ENCODE assay signal across 23 cellular contexts in the genomic region with DNA sequence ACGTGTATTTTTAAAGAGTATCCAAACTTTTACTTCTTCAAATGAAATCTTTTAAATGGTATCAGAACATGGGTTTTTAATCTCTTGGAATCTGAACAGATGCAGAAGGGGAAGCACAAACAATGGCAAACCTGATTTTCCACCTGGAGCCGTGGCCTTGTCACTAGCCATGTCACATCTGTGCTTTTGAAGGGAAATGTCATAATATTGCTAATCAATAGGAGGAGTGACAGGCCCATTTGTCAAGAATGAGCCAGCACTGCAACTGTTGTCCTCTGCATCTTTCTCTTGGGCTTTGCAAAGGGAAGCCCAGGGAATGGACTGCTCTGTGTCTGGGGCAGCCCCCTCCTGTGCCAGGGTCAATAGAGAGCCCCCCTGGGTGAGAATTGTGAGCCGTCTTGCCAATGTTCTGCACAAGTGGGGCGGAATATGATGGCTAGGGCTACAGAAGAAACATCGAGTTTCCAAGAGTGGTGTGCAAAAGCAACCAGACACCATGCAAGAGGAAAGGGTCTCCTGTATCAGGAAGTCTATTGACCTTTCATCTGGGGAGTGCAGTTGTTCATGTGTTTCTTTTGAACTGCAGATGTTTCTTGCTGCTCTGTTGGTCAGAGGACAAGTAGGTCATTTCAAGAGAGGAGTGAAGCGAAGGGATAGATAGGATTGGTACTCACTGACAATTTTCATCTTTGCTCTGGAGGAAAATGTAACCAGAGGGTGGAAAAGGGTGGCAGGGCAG.
"Had no signal": no experiment of that assay in that cellular context is flagged by ENCODE, and none has a peak within 500 bp of the region (broad histone marks: within the 10 kb centered on the region; RNA-seq: fewer than 3 reads in every experiment).

No MANE protein-coding gene starts in this region.

- H3K9ac ChIP-seq: KMS-11 had no signal

- H3K4me2 ChIP-seq: KMS-11 had no signal

- ATAC-seq: K562 had no signal

- H3K36me3 ChIP-seq: SJSA1 had no signal

- H3K27ac ChIP-seq: HL-60, KMS-11, SJSA1, SK-N-MC had no signal

- DNase-seq: Kasumi-1, MM.1S, NCI-H1092 treated with DMSO at 0.1 percent for 48 hours, NCI-H1436, NCI-H187, NCI-H2029, NCI-H2081 treated with DMSO at 0.1 percent for 48 hours, NCI-H2171, NCI-H226, NCI-H446, NCI-H510A, NCI-H524 treated with DMSO at 0.1 percent for 48 hours, NCI-H69, NCI-H774, Right ventricle myocardium superior, RPMI8226, SIG-M5 had no signal

- H3K36me3 Mint-ChIP-seq: IgD-negative memory B cell had no signal

- H3K4me1 Mint-ChIP-seq: IgD-negative memory B cell had no signal

- H3K9me3 ChIP-seq: SJSA1 had no signal

- H3K27me3 ChIP-seq: SJSA1 had no signal

- H3K4me1 ChIP-seq: SJSA1 had no signal

- H3K4me3 ChIP-seq: K562, SJSA1, SK-N-MC had no signal

- H3K4me3 Mint-ChIP-seq: IgD-negative memory B cell had no signal
